Comparison of ENCODE assay signal across 3 cellular contexts in genomic region chr7:102889836-102890235, GRCh38.
TF ChIP-seq lines count a peak whose summit lies in the region.

No MANE protein-coding gene starts in this region.

TF ChIP-seq in SK-N-SH, 30 proteins besides CTCF, POLR2A, EP300 and RAD21:
- no peak for TF ChIP-seq CHD2 (IDR thresholded peaks at IDR 0.05; ENCODE audit: low read length, partially characterized antibody)
- peak; percentile 29; the same call in 1 of the 2 replicates for TF ChIP-seq JUND (IDR thresholded peaks at IDR 0.05)
- TF ChIP-seq TCF12 (IDR thresholded peaks at IDR 0.05), result no peak

TF ChIP-seq in SK-N-SH treated with all-trans-retinoic acid at 6 μM for 48 hours, 23 proteins besides CTCF, POLR2A, EP300 and RAD21:
- TF ChIP-seq ARNTL (CRISPR knock-in tag; IDR thresholded peaks at IDR 0.05; ENCODE audit: borderline replicate concordance, low read depth) (no peak), CSRNP3 (CRISPR knock-in tag; IDR thresholded peaks at IDR 0.05) (no peak), ISL1 (CRISPR knock-in tag; IDR thresholded peaks at IDR 0.05) (no peak), TSHZ2 (CRISPR knock-in tag; IDR thresholded peaks at IDR 0.05) (no peak), GLIS3 (CRISPR knock-in tag; IDR thresholded peaks at IDR 0.05) (no peak), PPARA (CRISPR knock-in tag; IDR thresholded peaks at IDR 0.05; ENCODE audit: borderline replicate concordance) (no peak), RARB (CRISPR knock-in tag; IDR thresholded peaks at IDR 0.05) (no peak), BACH2 (CRISPR knock-in tag; IDR thresholded peaks at IDR 0.05; ENCODE audit: borderline replicate concordance) (no peak), OSR1 (CRISPR knock-in tag; IDR thresholded peaks at IDR 0.05) (no peak), ZC3H10 (CRISPR knock-in tag; IDR thresholded peaks at IDR 0.05) (no peak), ZNF70 (CRISPR knock-in tag; IDR thresholded peaks at IDR 0.05) (no peak), TCF4 (CRISPR knock-in tag; IDR thresholded peaks at IDR 0.05; ENCODE audit: borderline replicate concordance) (no peak), TOX (CRISPR knock-in tag; IDR thresholded peaks at IDR 0.05; ENCODE audit: borderline replicate concordance) (no peak), ZNF8 (CRISPR knock-in tag; IDR thresholded peaks at IDR 0.05) (no peak), SNAI2 (CRISPR knock-in tag; IDR thresholded peaks at IDR 0.05) (no peak)

TF ChIP-seq in endothelial cell of umbilical vein, 7 proteins besides CTCF, POLR2A, EP300 and RAD21:
- no peak for TF ChIP-seq MYC (IDR thresholded peaks at IDR 0.05; ENCODE audit: low read depth, low read length)
- peak; percentile 32 for TF ChIP-seq FOS (IDR thresholded peaks at IDR 0.05; ENCODE audit: borderline replicate concordance, insufficient read depth, low read length)
- TF ChIP-seq MAX (IDR thresholded peaks at IDR 0.05; ENCODE audit: insufficient read depth, insufficient read length), result no peak
- TF ChIP-seq GATA2 (IDR thresholded peaks at IDR 0.05; ENCODE audit: insufficient read depth, insufficient read length, low read depth, low read length), result peak; percentile 43
TF ChIP-seq in endothelial cell of umbilical vein: peak in this region for 2.
